Comparison of ENCODE assay signal across 9 cellular contexts in the genomic region with DNA sequence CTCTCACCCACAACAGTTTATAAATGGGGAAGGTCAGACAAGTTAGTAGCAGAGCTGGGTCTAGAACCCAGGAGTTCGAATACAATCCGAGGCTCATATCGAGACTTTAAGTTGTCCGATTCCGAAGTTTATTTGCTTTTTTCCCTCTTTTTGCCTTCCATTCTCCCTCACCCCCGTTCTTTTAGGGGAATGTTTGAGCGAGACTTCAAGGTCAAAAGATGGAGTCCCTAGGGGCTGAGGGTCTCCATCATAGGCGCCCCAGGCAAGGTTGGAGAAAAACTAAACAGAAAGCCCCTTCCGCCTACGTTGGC. TPM values are rescaled to one million over a fixed set of nuclear protein-coding genes. Genes with fewer than 3 reads are reported as not detected.
A peak's percentile ranks its signal among the peaks of the same experiment; 100 is the strongest.
DNase-seq lines count a peak whose midpoint lies in the region; ATAC-seq and TF ChIP-seq lines count a peak whose summit lies in the region.
"Had no signal": no experiment of that assay in that cellular context is flagged by ENCODE, and none has a peak within 500 bp of the region (broad histone marks: within the 10 kb centered on the region; RNA-seq: fewer than 3 reads in every experiment).

No MANE protein-coding gene starts in this region.

- H3K27ac Mint-ChIP-seq in mesothelial cell of epicardium, result peak overlapping the region; percentile 98

- H3K4me3 Mint-ChIP-seq in mesothelial cell of epicardium, result peak overlapping the region; percentile 95

- no peaks in the 10 kb centered on the region for H3K9me3 Mint-ChIP-seq in mesothelial cell of epicardium

- peak overlapping the region; percentile 92 for H2AFZ ChIP-seq in mammary epithelial cell (ENCODE audit: low read depth, low read length)

- H3K4me2 ChIP-seq in mammary epithelial cell (ENCODE audit: insufficient read depth, low read depth, low read length), result peak overlapping the region; percentile 100

- H3K9me3 ChIP-seq in cardiac muscle cell (ENCODE audit: low read depth) (no peaks in the 10 kb centered on the region), mammary epithelial cell (replicated peaks; ENCODE audit: insufficient read depth, low read length) (no peaks in the 10 kb centered on the region), uterus (no peaks in the 10 kb centered on the region)

- CTCF ChIA-PET in mammary epithelial cell (lab: Charles Lee; ENCODE audit: low non-redundant PET), result interaction anchor here (2.9 kb wide), 1 partner anchor 1217 kb away, joined by 24 read pairs; no protein-coding TSS in a partner anchor

- no peaks in the 10 kb centered on the region for H4K20me1 ChIP-seq in mammary epithelial cell (ENCODE audit: insufficient read depth, low read length)

- ATAC-seq in Right ventricle myocardium superior (ENCODE audit: poor library complexity) (no peak), HG03097 (IDR thresholded peaks at IDR 0.05; ENCODE audit: low FRiP score, unreplicated experiment) (no peak)

- BruUV-seq in mammary epithelial cell (replicated peaks; lab: Mats Ljungman, UMichigan), result TSS peak; percentile 52

- intact Hi-C loops in Right ventricle myocardium superior (cut with DNase I), result no loop called here
- intact Hi-C loops in mammary epithelial cell (cut with micrococcal nuclease), result no loop called here
- intact Hi-C loops in uterus (cut with DNase I; ENCODE audit: low total_unique reads), result no loop called here

- TF ChIP-seq CTCF in cardiac muscle cell (IDR thresholded peaks at IDR 0.05; ENCODE audit: low read depth, low read length) (no peak), mammary epithelial cell (conservative IDR thresholded peaks at IDR 0.05 in 1 of 2, IDR thresholded peaks at IDR 0.05 in 1 of 2; ENCODE audit: extremely low read depth in 1 of 2, insufficient read depth in 1 of 2, low read depth in 1 of 2, low read length in 2 of 2) (no peak), mesothelial cell of epicardium (IDR thresholded peaks at IDR 0.05; ENCODE audit: unreplicated experiment) (no peak), uterus (IDR thresholded peaks at IDR 0.05) (no peak)

- peak in 1 of 2 donors; percentile 11 for TF ChIP-seq POLR2A in uterus (IDR thresholded peaks at IDR 0.05)

- H3K27me3 Mint-ChIP-seq in mesothelial cell of epicardium (ENCODE audit: low read depth), result peaks cover 2% of the 10 kb centered on the region

- dilution Hi-C loops in mammary epithelial cell (cut with HindIII; ENCODE audit: low sequenced_read_pairs), result loop anchor here (25.0 kb wide), 4 partner anchors 324 to 1399 kb away; a partner anchor contains a TSS

- 2% methylated on average over 9 of the region's 10 CpGs for WGBS in mammary epithelial cell (ENCODE audit: low coverage, missing lambda C conversion rate)

- H3K36me3 Mint-ChIP-seq in mesothelial cell of epicardium, result peaks cover 4% of the 10 kb centered on the region

- no peaks in the 10 kb centered on the region for H3K36me3 ChIP-seq in cardiac muscle cell
- no peaks in the 10 kb centered on the region for H3K36me3 ChIP-seq in mammary epithelial cell (ENCODE audit: insufficient read depth, low read length)
- no peaks in the 10 kb centered on the region for H3K36me3 ChIP-seq in uterus

- peaks cover 47% of the 10 kb centered on the region for H3K4me1 Mint-ChIP-seq in mesothelial cell of epicardium

- in situ Hi-C loops in mammary epithelial cell (cut with MboI; ENCODE audit: low sequenced_read_pairs in 2 of 2), result loop anchor here (5.0 to 25.0 kb wide), 8 partner anchors 649 to 1497 kb away; no protein-coding TSS in a partner anchor

- H3K4me3 ChIP-seq in cardiac muscle cell, result peak overlapping the region; percentile 37
- H3K4me3 ChIP-seq in mammary epithelial cell (replicated peaks in 1 of 3; ENCODE audit: insufficient read depth in 1 of 3, low read depth in 2 of 3, low read length in 3 of 3), result peak overlapping the region; percentile 32 to 65 (median 63)
- peak overlapping the region; percentile 63 to 86 for H3K4me3 ChIP-seq in uterus

- no peak for DNase-seq in cardiac muscle cell (ENCODE audit: low read depth in 1 of 2, low spot score in 1 of 2)
- no peak for DNase-seq in Right ventricle myocardium superior
- DNase-seq in mammary epithelial cell, result no peak
- no peak for DNase-seq in mesothelial cell of epicardium (ENCODE audit: low spot score in 2 of 2, unreplicated experiment in 2 of 2)
- DNase-seq in uterus, result no peak
- no peak for DNase-seq in GOT3 (lab: John Stamatoyannopoulos, UW)
- DNase-seq in NCI-H748 (lab: John Stamatoyannopoulos, UW; ENCODE audit: unreplicated experiment), result no peak
- DNase-seq: NCI-H146 had no signal

- H3K4me1 ChIP-seq in cardiac muscle cell (ENCODE audit: low read depth), result peaks cover 10% of the 10 kb centered on the region
- H3K4me1 ChIP-seq in mammary epithelial cell (ENCODE audit: insufficient read depth, low read length), result peaks cover 63% of the 10 kb centered on the region
- peaks cover 6 to 7% of the 10 kb centered on the region in 2 donors for H3K4me1 ChIP-seq in uterus

- H3K27me3 ChIP-seq in cardiac muscle cell (no peaks in the 10 kb centered on the region), mammary epithelial cell (ENCODE audit: insufficient read depth, low read length) (no peaks in the 10 kb centered on the region), uterus (no peaks in the 10 kb centered on the region)

- H3K79me2 ChIP-seq in mammary epithelial cell (ENCODE audit: insufficient read depth, low read length), result peaks cover 68% of the 10 kb centered on the region

- H3K9ac ChIP-seq in mammary epithelial cell (ENCODE audit: insufficient read depth, low read length), result peak overlapping the region; percentile 84

- H3K27ac ChIP-seq in cardiac muscle cell, result no peak overlapping the region
- H3K27ac ChIP-seq in mammary epithelial cell (ENCODE audit: insufficient read depth, low read depth, low read length), result peak overlapping the region; percentile 91
- H3K27ac ChIP-seq in uterus, result peak overlapping the region; percentile 98 to 100

RNA-seq across cellular contexts. Expression of a gene that starts 7.2 kb away (rescaled TPM):
- total RNA-seq in cardiac muscle cell (5.7 and 12.7 TPM in 2 replicates), Right ventricle myocardium superior (82.1 TPM), mammary epithelial cell (10 to 100 TPM; 14.0 to 26.8 TPM), mesothelial cell of epicardium (29.2 to 32.7 TPM (median 30.6 TPM) in 3 replicates), uterus (100 to 1,000 TPM in 1 of 4 donors, 10 to 100 TPM in 2, 1 to 10 TPM in 1; 6.6 to 188 (median 51.0) TPM)
- polyA plus RNA-seq in cardiac muscle cell (3.6 and 4.9 TPM in 2 replicates), mammary epithelial cell (3.9 TPM)
- polyA minus RNA-seq in mammary epithelial cell, result 8.4 TPM

RNA-seq across cellular contexts. Expression of a gene that starts 35.7 kb away (rescaled TPM):
- total RNA-seq in cardiac muscle cell (not detected in 2 replicates), Right ventricle myocardium superior (not detected), mammary epithelial cell (not detected), mesothelial cell of epicardium (not detected in 3 replicates), uterus (not detected)
- polyA plus RNA-seq in cardiac muscle cell (not detected in 2 replicates), mammary epithelial cell (not detected)
- polyA minus RNA-seq in mammary epithelial cell, result not detected
